ENCODE assay signal across 16 cellular contexts in genomic region chr14:59541731-59542130, GRCh38. TPM values are rescaled to one million over a fixed set of nuclear protein-coding genes. Genes with fewer than 3 reads are reported as not detected.
A peak's percentile ranks its signal among the peaks of the same experiment; 100 is the strongest.
DNase-seq lines count a peak whose midpoint lies in the region; ATAC-seq and TF ChIP-seq lines count a peak whose summit lies in the region.
"Had no signal": no experiment of that assay in that cellular context is flagged by ENCODE, and none has a peak within 500 bp of the region (broad histone marks: within the 10 kb centered on the region; RNA-seq: fewer than 3 reads in every experiment).

No MANE protein-coding gene starts in this region.

- H3K36me3 ChIP-seq in A673 (ENCODE audit: insufficient read depth, low read length, poor library complexity, severe bottlenecking) = no peaks in the 10 kb centered on the region
- no peaks in the 10 kb centered on the region; a peak in 1 of 3 replicates for H3K36me3 ChIP-seq in HEK293 (ENCODE audit: control insufficient read depth in 2 of 2, insufficient read depth in 1 of 2, low read length in 2 of 2)
- no peaks in the 10 kb centered on the region for H3K36me3 ChIP-seq in neural progenitor cell
- H3K36me3 ChIP-seq: BLaER1 treated with 17β-estradiol and CSF1 and Interleukin-3, amounts not matched to agents 10 nM and 100 nM had no signal

- no peaks in the 10 kb centered on the region for H3F3A ChIP-seq in neural progenitor cell (ENCODE audit: low read depth)

- H3K27ac ChIP-seq in A673 (ENCODE audit: low read depth, low read length, poor library complexity, severe bottlenecking) = peak overlapping the region; percentile 13
- H3K27ac ChIP-seq in HEK293 (ENCODE audit: extremely low read depth, low read depth, low read length) = no peak overlapping the region
- H3K27ac ChIP-seq in neural progenitor cell = no peak overlapping the region
- H3K27ac ChIP-seq: BLaER1 treated with 17β-estradiol and CSF1 and Interleukin-3, amounts not matched to agents 10 nM and 100 nM; C4-2B had no signal

- H3K4me1 ChIP-seq in A673 (ENCODE audit: insufficient read depth, low read length, poor library complexity, severe bottlenecking) (peaks cover 16% of the 10 kb centered on the region), HEK293 (ENCODE audit: control insufficient read depth, insufficient read depth, low read length) (peaks cover 25% of the 10 kb centered on the region), neural progenitor cell (peaks cover 12% of the 10 kb centered on the region)
- H3K4me1 ChIP-seq: BLaER1 treated with 17β-estradiol and CSF1 and Interleukin-3, amounts not matched to agents 10 nM and 100 nM; Caco-2 had no signal

- no peaks in the 10 kb centered on the region for H3K9me3 Mint-ChIP-seq in neural progenitor cell
- H3K9me3 Mint-ChIP-seq: CD4-positive, alpha-beta T cell; CD8-positive, alpha-beta T cell had no signal

- H3K27me3 Mint-ChIP-seq in neural progenitor cell (ENCODE audit: insufficient read depth, low read depth) = no peaks in the 10 kb centered on the region
- H3K27me3 Mint-ChIP-seq: B cell had no signal

- H4K20me1 ChIP-seq in neural progenitor cell (ENCODE audit: low read depth) = no peaks in the 10 kb centered on the region
- H4K20me1 ChIP-seq: BLaER1 treated with 17β-estradiol and CSF1 and Interleukin-3, amounts not matched to agents 10 nM and 100 nM had no signal

- no peaks in the 10 kb centered on the region for H3K36me3 Mint-ChIP-seq in neural progenitor cell
- H3K36me3 Mint-ChIP-seq: CD8-positive, alpha-beta T cell had no signal

- TF ChIP-seq CTCF in A673 (conservative IDR thresholded peaks at IDR 0.05; ENCODE audit: low read depth, low read length) (no peak), HEK293 (tag by site-specific recombination; IDR thresholded peaks at IDR 0.05) (no peak), neural progenitor cell (IDR thresholded peaks at IDR 0.05) (no peak)

- CTCF ChIA-PET in A673 (lab: Charles Lee) = interaction anchor here (0.5 kb wide), 1 partner anchor 29 kb away, joined by 5 read pairs; no protein-coding TSS in a partner anchor
- CTCF ChIA-PET in HEK293 (lab: Yijun Ruan, JAX) = interaction anchor here (1.0 kb wide), 1 partner anchor 30 kb away, joined by 3 read pairs; no protein-coding TSS in a partner anchor

- no peak overlapping the region for H2AFZ ChIP-seq in neural progenitor cell (replicated peaks)

- no TSS peak for BruUV-seq in A673 (replicated peaks; lab: Mats Ljungman, UMichigan)

- H3K9me3 ChIP-seq in A673 (ENCODE audit: low read depth, low read length, poor library complexity, severe bottlenecking) = no peaks in the 10 kb centered on the region
- H3K9me3 ChIP-seq in HEK293 (ENCODE audit: control insufficient read depth, insufficient read depth, low read depth, low read length) = no peaks in the 10 kb centered on the region
- no peaks in the 10 kb centered on the region for H3K9me3 ChIP-seq in neural progenitor cell (ENCODE audit: low read depth)
- H3K9me3 ChIP-seq: BLaER1 treated with 17β-estradiol and CSF1 and Interleukin-3, amounts not matched to agents 10 nM and 100 nM; Caco-2 had no signal

- H3K4me2 ChIP-seq in neural progenitor cell = no peak overlapping the region
- H3K4me2 ChIP-seq: BLaER1 treated with 17β-estradiol and CSF1 and Interleukin-3, amounts not matched to agents 10 nM and 100 nM had no signal

- H3K27ac Mint-ChIP-seq in neural progenitor cell = no peak overlapping the region
- H3K27ac Mint-ChIP-seq: B cell; CD4-positive, alpha-beta T cell; CD8-positive, alpha-beta T cell had no signal

- no peak overlapping the region for H3K4me3 ChIP-seq in A673 (ENCODE audit: low read depth, low read length, poor library complexity, severe bottlenecking)
- no peak overlapping the region for H3K4me3 ChIP-seq in HEK293 (ENCODE audit: low read depth, low read length)
- H3K4me3 ChIP-seq in neural progenitor cell = no peak overlapping the region
- H3K4me3 ChIP-seq: BLaER1 treated with 17β-estradiol and CSF1 and Interleukin-3, amounts not matched to agents 10 nM and 100 nM had no signal

- H3K9ac ChIP-seq in neural progenitor cell = no peak overlapping the region
- H3K9ac ChIP-seq: BLaER1 treated with 17β-estradiol and CSF1 and Interleukin-3, amounts not matched to agents 10 nM and 100 nM had no signal

- H3K79me2 ChIP-seq in neural progenitor cell (ENCODE audit: low read depth) = no peaks in the 10 kb centered on the region

- ATAC-seq in Right ventricle myocardium superior (ENCODE audit: poor library complexity) = no peak
- ATAC-seq: CD8-positive, alpha-beta T cell had no signal

- intact Hi-C loops in A673 (cut with micrococcal nuclease; ENCODE audit: unreplicated experiment) = no loop called here
- intact Hi-C loops in Right ventricle myocardium superior (cut with DNase I) = no loop called here

- DNase-seq in A673 (ENCODE audit: low spot score) (peak; percentile 51), fibroblast of peridontal ligament (ENCODE audit: extremely low read depth) (peak; percentile 1), neural progenitor cell (ENCODE audit: low spot score) (no peak), Right ventricle myocardium superior (no peak)
- DNase-seq: 8988T; AML-193; Caco-2; Calu3; CD4-positive, alpha-beta T cell; CD8-positive, alpha-beta T cell; DMS79 treated with DMSO at 0.1 percent for 48 hours; GF-D8 had no signal

- no peaks in the 10 kb centered on the region for H3K27me3 ChIP-seq in A673 (replicated peaks; ENCODE audit: insufficient read depth, low read depth, low read length, poor library complexity)
- no peaks in the 10 kb centered on the region for H3K27me3 ChIP-seq in neural progenitor cell
- H3K27me3 ChIP-seq: BLaER1 treated with 17β-estradiol and CSF1 and Interleukin-3, amounts not matched to agents 10 nM and 100 nM had no signal

- H3K4me3 Mint-ChIP-seq in neural progenitor cell = no peak overlapping the region
- H3K4me3 Mint-ChIP-seq: B cell; CD4-positive, alpha-beta T cell; CD8-positive, alpha-beta T cell had no signal

- POLR2A ChIA-PET in A673 (lab: Charles Lee; ENCODE audit: low non-redundant PET) = no interaction called here
- POLR2A ChIA-PET in HEK293 (lab: Yijun Ruan, JAX) = no interaction called here

- peaks cover 7% of the 10 kb centered on the region for H3K4me1 Mint-ChIP-seq in neural progenitor cell

TF ChIP-seq in HEK293, 187 proteins besides CTCF, POLR2A, EP300 and RAD21:
- TF ChIP-seq PRDM10 (tag by site-specific recombination; IDR thresholded peaks at IDR 0.05) = peak; percentile 37; the same call in 1 of the 2 replicates
- TF ChIP-seq, protein P1, sequence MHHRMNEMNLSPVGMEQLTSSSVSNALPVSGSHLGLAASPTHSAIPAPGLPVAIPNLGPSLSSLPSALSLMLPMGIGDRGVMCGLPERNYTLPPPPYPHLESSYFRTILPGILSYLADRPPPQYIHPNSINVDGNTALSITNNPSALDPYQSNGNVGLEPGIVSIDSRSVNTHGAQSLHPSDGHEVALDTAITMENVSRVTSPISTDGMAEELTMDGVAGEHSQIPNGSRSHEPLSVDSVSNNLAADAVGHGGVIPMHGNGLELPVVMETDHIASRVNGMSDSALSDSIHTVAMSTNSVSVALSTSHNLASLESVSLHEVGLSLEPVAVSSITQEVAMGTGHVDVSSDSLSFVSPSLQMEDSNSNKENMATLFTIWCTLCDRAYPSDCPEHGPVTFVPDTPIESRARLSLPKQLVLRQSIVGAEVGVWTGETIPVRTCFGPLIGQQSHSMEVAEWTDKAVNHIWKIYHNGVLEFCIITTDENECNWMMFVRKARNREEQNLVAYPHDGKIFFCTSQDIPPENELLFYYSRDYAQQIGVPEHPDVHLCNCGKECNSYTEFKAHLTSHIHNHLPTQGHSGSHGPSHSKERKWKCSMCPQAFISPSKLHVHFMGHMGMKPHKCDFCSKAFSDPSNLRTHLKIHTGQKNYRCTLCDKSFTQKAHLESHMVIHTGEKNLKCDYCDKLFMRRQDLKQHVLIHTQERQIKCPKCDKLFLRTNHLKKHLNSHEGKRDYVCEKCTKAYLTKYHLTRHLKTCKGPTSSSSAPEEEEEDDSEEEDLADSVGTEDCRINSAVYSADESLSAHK (tag by site-specific recombination; IDR thresholded peaks at IDR 0.05) = no peak

RNA-seq across cellular contexts. Expression of gene CCDC175, which starts 34.9 kb away (rescaled TPM):
- total RNA-seq in A673 (2021) (0.47 TPM in 1 of 2 replicates, not detected in the other), neural progenitor cell (ENCODE audit: low replicate concordance) (0.24 and 0.31 TPM in 2 replicates), Right ventricle myocardium superior (not detected)
- total RNA-seq: B cell; Caco-2; Calu3; CD4-positive, alpha-beta T cell; CD8-positive, alpha-beta T cell had no signal

RNA-seq across cellular contexts. Expression of gene JKAMP, which starts 57.4 kb away (rescaled TPM):
- total RNA-seq in A673 (2021) (43.9 and 51.6 TPM in 2 replicates), neural progenitor cell (ENCODE audit: low replicate concordance) (134 and 182 TPM in 2 replicates), Right ventricle myocardium superior (22.3 TPM)

RNA-seq across cellular contexts. Expression of gene L3HYPDH, which starts 57.5 kb away (rescaled TPM):
- total RNA-seq in A673 (2021) = 31.9 and 32.0 TPM in 2 replicates
- total RNA-seq in neural progenitor cell (ENCODE audit: low replicate concordance) = 20.8 and 24.4 TPM in 2 replicates
- 9.1 TPM for total RNA-seq in Right ventricle myocardium superior

Comparison
In these comparisons a context has a peak if more than half of its experiments do, and no peak if none do; other contexts are left out.
1. DNase-seq: peak in A673 (single experiment) and fibroblast of peridontal ligament (single experiment); none in neural progenitor cell (single experiment) and Right ventricle myocardium superior (single experiment).